ENCODE assay signal across 12 cellular contexts in genomic region chr14:74938873-74939495, GRCh38. TPM values are rescaled to one million over a fixed set of nuclear protein-coding genes. Genes with fewer than 3 reads are reported as not detected.
DNase-seq lines count a peak whose midpoint lies in the region; ATAC-seq and TF ChIP-seq lines count a peak whose summit lies in the region.
"Had no signal": no experiment of that assay in that cellular context is flagged by ENCODE, and none has a peak within 500 bp of the region (broad histone marks: within the 10 kb centered on the region; RNA-seq: fewer than 3 reads in every experiment).

No MANE protein-coding gene starts in this region.

- no peak overlapping the region for H2AFZ ChIP-seq in hepatocyte

- H3K4me2 ChIP-seq in hepatocyte, result no peak overlapping the region

- H3K4me3 ChIP-seq in HL-60 (replicated peaks; ENCODE audit: insufficient read depth, low read length), result no peak overlapping the region
- H3K4me3 ChIP-seq in lower lobe of right lung, result no peak overlapping the region
- no peak overlapping the region for H3K4me3 ChIP-seq in stomach smooth muscle (ENCODE audit: low read length in 2 of 2)
- no peak overlapping the region for H3K4me3 ChIP-seq in hepatocyte

- TF ChIP-seq CTCF in HL-60 (IDR thresholded peaks at IDR 0.05; ENCODE audit: insufficient read depth, low read length) (no peak), lower lobe of right lung (IDR thresholded peaks at IDR 0.05) (no peak), hepatocyte (IDR thresholded peaks at IDR 0.05; ENCODE audit: poor library complexity) (no peak)

- no peaks in the 10 kb centered on the region for H3K27me3 ChIP-seq in HL-60 (ENCODE audit: insufficient read depth, poor library complexity, severe bottlenecking)
- H3K27me3 ChIP-seq in lower lobe of right lung (ENCODE audit: low read depth), result no peaks in the 10 kb centered on the region
- H3K27me3 ChIP-seq in stomach smooth muscle (ENCODE audit: control insufficient read depth in 1 of 2, insufficient read depth in 2 of 2, low read length in 2 of 2), result no peaks in the 10 kb centered on the region
- H3K27me3 ChIP-seq in hepatocyte, result peaks cover under 1% of the 10 kb centered on the region
- H3K27me3 ChIP-seq: BE2C had no signal

- no peak for DNase-seq in HL-60 (ENCODE audit: low read depth in 1 of 2, low spot score in 1 of 2)
- no peak for DNase-seq in lower lobe of right lung
- DNase-seq in SW480 (ENCODE audit: low spot score), result no peak
- DNase-seq in dedifferentiated amniotic fluid mesenchymal stem cell (ENCODE audit: extremely low spot score), result no peak
- no peak for DNase-seq in hepatocyte (ENCODE audit: low spot score)
- DNase-seq in putamen (ENCODE audit: low spot score), result no peak
- DNase-seq: BE2C; head of caudate nucleus; stimulated activated CD4-positive, alpha-beta T cell treated with anti-CD3 and anti-CD28 coated beads, Interleukin-2, amount 100 ng/mL, for 24 hours had no signal

- no peaks in the 10 kb centered on the region for H3K9me2 ChIP-seq in hepatocyte (replicated peaks; ENCODE audit: insufficient read depth)

- no peak for ATAC-seq in lower lobe of right lung
- ATAC-seq: activated CD4-positive, CD25-positive, alpha-beta regulatory T cell treated with anti-CD3 and anti-CD28 coated beads, Interleukin-2, amount 50 U/mL, for 24 hours had no signal

- no peaks in the 10 kb centered on the region for H3K36me3 ChIP-seq in lower lobe of right lung
- H3K36me3 ChIP-seq in stomach smooth muscle (ENCODE audit: control insufficient read depth in 2 of 2, insufficient read depth in 2 of 2, low read length in 2 of 2), result no peaks in the 10 kb centered on the region
- no peaks in the 10 kb centered on the region for H3K36me3 ChIP-seq in hepatocyte (replicated peaks; ENCODE audit: insufficient read depth, low read depth)
- H3K36me3 ChIP-seq: BE2C had no signal

- H3K9ac ChIP-seq in stomach smooth muscle (ENCODE audit: low read length in 2 of 2), result no peak overlapping the region

- no peaks in the 10 kb centered on the region for H4K20me1 ChIP-seq in hepatocyte (ENCODE audit: insufficient read depth, poor library complexity, severe bottlenecking)

- peak overlapping the region; percentile 83 for H3K27ac ChIP-seq in HL-60 (replicated peaks)
- H3K27ac ChIP-seq in adipose tissue (ENCODE audit: low read depth, low read length), result peak overlapping the region; percentile 56
- peak overlapping the region; percentile 85 for H3K27ac ChIP-seq in lower lobe of right lung
- H3K27ac ChIP-seq in stomach smooth muscle (ENCODE audit: low read length), result peak overlapping the region; percentile 31
- no peak overlapping the region for H3K27ac ChIP-seq in hepatocyte

- 75 to 95% (median 94%) methylated on average over 8 of the region's 8 CpGs for WGBS in adipose tissue, 3 donors
- 97% methylated on average over 8 of the region's 8 CpGs for WGBS in hepatocyte (ENCODE audit: low lambda C conversion rate, missing lambda C conversion rate)

- peaks cover 63% of the 10 kb centered on the region for H3K4me1 ChIP-seq in lower lobe of right lung
- peaks cover 39% of the 10 kb centered on the region for H3K4me1 ChIP-seq in stomach smooth muscle (ENCODE audit: control insufficient read depth, insufficient read depth, low read length)
- peaks cover 5% of the 10 kb centered on the region for H3K4me1 ChIP-seq in hepatocyte (ENCODE audit: insufficient read depth)

- H3K9me3 ChIP-seq in lower lobe of right lung (no peaks in the 10 kb centered on the region), stomach smooth muscle (ENCODE audit: control insufficient read depth in 2 of 2, low read length in 2 of 2) (no peaks in the 10 kb centered on the region), hepatocyte (ENCODE audit: low read depth) (no peaks in the 10 kb centered on the region)
- H3K9me3 ChIP-seq: BE2C had no signal

- H3K79me2 ChIP-seq in hepatocyte, result no peaks in the 10 kb centered on the region

- intact Hi-C loops in lower lobe of right lung (cut with DNase I), result no loop called here

RNA-seq across cellular contexts. Expression of gene RPS6KL1, which starts 15.9 kb away (rescaled TPM):
- polyA plus RNA-seq in adipose tissue, result 1 to 10 TPM; 4.4 to 6.5 (median 4.5) TPM
- total RNA-seq in lower lobe of right lung, result 2.0 TPM
- total RNA-seq in hepatocyte, result 0.57 and 1.2 TPM in 2 replicates
- polyA plus RNA-seq in hepatocyte, result 0.18 and 1.5 TPM in 2 replicates

RNA-seq across cellular contexts. Expression of gene PGF, which starts 16.4 kb away (rescaled TPM):
- polyA plus RNA-seq in adipose tissue (1 to 10 TPM; 2.9 to 6.2 (median 3.4) TPM), hepatocyte (31.0 and 33.0 TPM in 2 replicates)
- total RNA-seq in lower lobe of right lung (3.0 TPM), hepatocyte (25.0 and 25.2 TPM in 2 replicates)

RNA-seq across cellular contexts. Expression of gene DLST, which starts 57.3 kb away (rescaled TPM):
- 100 to 1,000 TPM in 1 of 3 donors, 10 to 100 TPM in 2; 42.7 to 112 (median 54.1) TPM for polyA plus RNA-seq in adipose tissue
- 82.7 TPM for total RNA-seq in lower lobe of right lung
- 68.7 and 69.4 TPM in 2 replicates for total RNA-seq in hepatocyte
- polyA plus RNA-seq in hepatocyte, result 5.6 and 10.8 TPM in 2 replicates
